ENCODE assay signal across 8 cellular contexts in the genomic region with DNA sequence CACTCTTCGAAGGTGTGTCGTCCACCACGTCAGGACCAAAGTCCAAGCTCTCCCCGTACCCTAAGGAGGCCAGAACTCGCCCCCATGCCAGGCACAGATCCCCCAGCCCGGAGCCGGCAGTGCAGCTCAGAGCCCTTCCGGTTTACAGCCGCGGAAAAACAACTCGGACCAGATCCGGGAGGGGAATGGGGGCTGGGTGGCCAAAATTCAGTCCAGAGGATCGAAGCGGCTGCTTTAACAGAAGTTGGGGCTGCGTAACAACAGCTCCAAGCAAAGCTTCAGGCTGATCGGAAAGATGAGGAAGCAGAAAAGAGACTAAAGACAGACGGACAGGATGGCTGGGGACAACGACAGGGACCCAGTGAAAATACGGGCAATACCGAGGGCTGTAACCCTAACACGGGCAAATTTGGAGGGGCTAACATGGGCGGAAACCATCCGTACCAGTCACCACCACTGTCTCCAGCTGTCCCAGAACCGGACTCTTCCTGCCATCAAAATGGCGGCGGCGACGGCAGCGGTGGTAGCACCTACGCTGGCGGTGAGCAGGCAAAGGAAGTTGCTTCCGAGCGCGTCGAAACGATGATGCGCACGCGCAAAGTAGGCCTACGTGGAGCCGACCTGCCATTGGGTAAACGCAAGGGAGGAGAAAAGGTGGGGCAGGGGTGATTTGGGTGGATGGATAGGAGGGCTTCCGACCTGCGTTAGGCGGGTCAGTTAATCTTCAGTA.
DNase-seq lines count a peak whose midpoint lies in the region; ATAC-seq lines count a peak whose summit lies in the region.

A gene (minus strand): TSS at position 556 of the 730 bp plus-strand sequence. CDS start 678 bp downstream, outside the sequence.

- DNase-seq in AG08396 (ENCODE audit: low spot score): peak; percentile 91
- peak; percentile 96 for DNase-seq in NCI-H345 treated with DMSO at 0.1 percent for 48 hours (lab: John Stamatoyannopoulos, UW; ENCODE audit: unreplicated experiment)
- DNase-seq in activated CD4-positive, CD25-positive, alpha-beta regulatory T cell (lab: John Stamatoyannopoulos, UW): peak; percentile 81 to 87 (median 85)
- peak; percentile 92 for DNase-seq in central memory CD4-positive, alpha-beta T cell
- peak; percentile 97 for DNase-seq in iris pigment epithelial cell (ENCODE audit: low read depth)
- DNase-seq in stimulated activated CD4-positive, alpha-beta T cell treated with anti-CD3 and anti-CD28 coated beads, Interleukin-12 subunit alpha, Interleukin-12 subunit beta, amount 100 ng/mL, for 4 hours: peak; percentile 90

- ATAC-seq in GM19023 (IDR thresholded peaks at IDR 0.05; ENCODE audit: unreplicated experiment) (peak; percentile 97), HG03280 (IDR thresholded peaks at IDR 0.05; ENCODE audit: unreplicated experiment) (peak; percentile 99)

Comparison
In these comparisons a context has a peak if more than half of its experiments do, and no peak if none do; other contexts are left out.
1. Peak in every context shown above with its lines: DNase-seq and ATAC-seq.